In the genomic region with DNA sequence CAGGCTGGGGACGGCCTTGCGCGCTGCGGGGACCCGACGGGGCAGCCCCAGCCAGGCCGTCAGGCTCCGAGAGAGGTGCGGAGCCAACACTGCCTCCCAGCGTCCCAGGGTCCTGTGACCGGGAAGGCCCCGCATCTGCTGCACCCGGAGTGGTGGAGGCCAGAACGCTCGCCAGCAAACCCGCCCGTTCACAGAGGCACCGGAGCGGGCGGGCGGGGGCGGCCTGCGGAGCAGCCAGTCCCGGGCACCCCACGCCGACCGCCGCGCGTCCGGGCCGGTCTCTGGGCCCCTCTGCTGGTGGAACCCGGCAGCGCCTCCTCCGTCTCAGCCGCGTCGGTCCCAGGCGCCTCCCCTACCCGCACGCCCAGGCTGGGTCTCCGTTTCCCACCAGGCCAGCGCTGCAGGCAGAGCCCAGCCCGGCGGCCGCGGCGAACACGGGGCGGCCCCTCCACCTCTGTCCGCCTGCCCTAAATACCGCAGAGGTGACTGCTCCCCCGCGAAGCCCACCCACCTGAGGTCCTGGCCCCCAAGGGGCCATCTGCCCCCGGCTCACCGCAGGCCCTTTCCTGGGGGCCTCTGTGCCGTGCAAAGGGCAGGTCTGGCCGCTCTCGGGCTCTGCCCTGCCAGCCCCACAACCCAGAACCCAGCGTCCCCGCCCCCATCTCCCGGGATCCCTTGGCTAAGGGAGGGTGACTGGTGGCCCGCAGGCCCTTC, we compare ENCODE assay signal across 8 cellular contexts. TPM values are rescaled to one million over a fixed set of nuclear protein-coding genes. Genes with fewer than 3 reads are reported as not detected.
DNase-seq lines count a peak whose midpoint lies in the region; ATAC-seq and TF ChIP-seq lines count a peak whose summit lies in the region.

No MANE protein-coding gene starts in this region.

- intact Hi-C loops in activated CD4-positive, alpha-beta T cell treated with anti-CD3 and anti-CD28 coated beads for 36 hours (cut with DNase I, micrococcal nuclease), result loop anchor here (1.0 to 2.0 kb wide), 3 partner anchors 105 to 112 kb away; partner anchors contain the start of gene NRARP (in 1 of the 2)

- peaks cover 2% of the 10 kb centered on the region for H3K4me1 Mint-ChIP-seq in activated CD4-positive, alpha-beta T cell treated with anti-CD3 and anti-CD28 coated beads for 36 hours

- in situ Hi-C loops in KBM-7 (cut with MboI; ENCODE audit: low pct_unique_long_range_greater_than_20kb, low sequenced_read_pairs), result loop anchor here (10.0 kb wide), 1 partner anchor 112 kb away; no protein-coding TSS in a partner anchor

- no peaks in the 10 kb centered on the region for H3K27me3 Mint-ChIP-seq in activated CD4-positive, alpha-beta T cell treated with anti-CD3 and anti-CD28 coated beads for 36 hours

- ATAC-seq in activated CD4-positive, alpha-beta T cell treated with anti-CD3 and anti-CD28 coated beads for 36 hours, result peak; percentile 94
- no peak for ATAC-seq in GM21825 (IDR thresholded peaks at IDR 0.05; ENCODE audit: unreplicated experiment)
- ATAC-seq in HG02678 (IDR thresholded peaks at IDR 0.05; ENCODE audit: unreplicated experiment), result no peak

- TF ChIP-seq CTCF in choroid plexus epithelial cell (conservative IDR thresholded peaks at IDR 0.05; ENCODE audit: low read depth, low read length), result peak; percentile 64

- H3K4me3 Mint-ChIP-seq in activated CD4-positive, alpha-beta T cell treated with anti-CD3 and anti-CD28 coated beads for 36 hours, result no peak overlapping the region

- DNase-seq in EH (ENCODE audit: low read depth) (peak; percentile 64), KBM-7 (peak; percentile 87), choroid plexus epithelial cell (ENCODE audit: low read depth) (peak; percentile 70), left kidney (ENCODE audit: low read depth, low spot score) (peak; percentile 92)
- peak; percentile 84 for DNase-seq in activated CD4-positive, alpha-beta T cell treated with anti-CD3 and anti-CD28 coated beads for 36 hours
- DNase-seq in stimulated activated CD4-positive, alpha-beta T cell treated with anti-CD3 and anti-CD28 coated beads, Interleukin-2, amount 100 ng/mL, for 4 hours (ENCODE audit: low read depth), result peak; percentile 50

- no peaks in the 10 kb centered on the region for H3K36me3 Mint-ChIP-seq in activated CD4-positive, alpha-beta T cell treated with anti-CD3 and anti-CD28 coated beads for 36 hours (ENCODE audit: low read depth)

- H3K27ac Mint-ChIP-seq in activated CD4-positive, alpha-beta T cell treated with anti-CD3 and anti-CD28 coated beads for 36 hours, result no peak overlapping the region

- CTCF ChIA-PET in activated CD4-positive, alpha-beta T cell treated with anti-CD3 and anti-CD28 coated beads for 36 hours (lab: Charles Lee), result no interaction called here

- POLR2A ChIA-PET in activated CD4-positive, alpha-beta T cell treated with anti-CD3 and anti-CD28 coated beads for 36 hours (lab: Charles Lee), result no interaction called here

- no peaks in the 10 kb centered on the region for H3K9me3 Mint-ChIP-seq in activated CD4-positive, alpha-beta T cell treated with anti-CD3 and anti-CD28 coated beads for 36 hours (ENCODE audit: low read depth)

- H3K4me3 ChIP-seq in choroid plexus epithelial cell (ENCODE audit: low read depth, low read length), result peak overlapping the region; percentile 40

RNA-seq across cellular contexts. Expression of gene EXD3, which starts 15.9 kb away (rescaled TPM):
- 1 to 10 TPM; 6.7 to 7.1 TPM for total RNA-seq in activated CD4-positive, alpha-beta T cell treated with anti-CD3 and anti-CD28 coated beads for 36 hours

RNA-seq across cellular contexts. Expression of gene NOXA1, which starts 16.2 kb away (rescaled TPM):
- total RNA-seq in activated CD4-positive, alpha-beta T cell treated with anti-CD3 and anti-CD28 coated beads for 36 hours, result 1 to 10 TPM in 1 of 2 experiments, under 1 TPM in 1; 0.97 to 1.7 TPM

RNA-seq across cellular contexts. Expression of gene ENTPD8, which starts 34.1 kb away (rescaled TPM):
- total RNA-seq in activated CD4-positive, alpha-beta T cell treated with anti-CD3 and anti-CD28 coated beads for 36 hours, result not detected

RNA-seq across cellular contexts. Expression of gene NSMF, which starts 52.1 kb away (rescaled TPM):
- 10 to 100 TPM; 63.6 to 65.0 TPM for total RNA-seq in activated CD4-positive, alpha-beta T cell treated with anti-CD3 and anti-CD28 coated beads for 36 hours
